8 cellular contexts compared by ENCODE assay signal in genomic region chr17:5438716-5439445, GRCh38. TPM values are rescaled to one million over a fixed set of nuclear protein-coding genes. Genes with fewer than 3 reads are reported as not detected.
DNase-seq lines count a peak whose midpoint lies in the region; ATAC-seq, FAIRE-seq and TF ChIP-seq lines count a peak whose summit lies in the region.

TSS of gene C1QBP (minus strand) at chr17:5439155. CDS start at chr17:5439073, 82 bp downstream.

- no peaks in the 10 kb centered on the region for H3K9me3 ChIP-seq in HUES6 (ENCODE audit: control insufficient read depth, insufficient read depth, low read depth, low read length)
- H3K9me3 ChIP-seq in OCI-LY1 (ENCODE audit: low read length) = no peaks in the 10 kb centered on the region
- no peaks in the 10 kb centered on the region for H3K9me3 ChIP-seq in endothelial cell of umbilical vein (replicated peaks; ENCODE audit: control insufficient read depth, insufficient read depth, low read length)

- H3K79me2 ChIP-seq in OCI-LY1 (ENCODE audit: insufficient read depth, low read length) = peaks cover 20% of the 10 kb centered on the region
- peaks cover 28% of the 10 kb centered on the region for H3K79me2 ChIP-seq in endothelial cell of umbilical vein (ENCODE audit: control insufficient read depth, insufficient read depth, low read length)

- H2AFZ ChIP-seq in OCI-LY1 (ENCODE audit: low read length) (no peak within 1 kb of the TSS), endothelial cell of umbilical vein (ENCODE audit: low read depth, low read length) (peak within 1 kb of the TSS; percentile 73)

- H3K4me2 ChIP-seq in OCI-LY1 (ENCODE audit: low read length) (peak within 1 kb of the TSS; percentile 92), endothelial cell of umbilical vein (ENCODE audit: insufficient read depth, low read length) (peak within 1 kb of the TSS; percentile 97)

- H3K9ac ChIP-seq in HUES6 (ENCODE audit: low read length) = peak within 1 kb of the TSS; percentile 92
- peak within 1 kb of the TSS; percentile 97 for H3K9ac ChIP-seq in OCI-LY1 (ENCODE audit: low read length)
- H3K9ac ChIP-seq in endothelial cell of umbilical vein (replicated peaks; ENCODE audit: extremely low read depth, insufficient read depth, low read length) = peak within 1 kb of the TSS; percentile 64

- TF ChIP-seq CTCF in D721Med (IDR thresholded peaks at IDR 0.05; ENCODE audit: insufficient read depth, missing control alignments) = peak; percentile 60
- peak; percentile 97 for TF ChIP-seq CTCF in OCI-LY1 (IDR thresholded peaks at IDR 0.05; ENCODE audit: low read length)
- TF ChIP-seq CTCF in endothelial cell of umbilical vein (IDR thresholded peaks at IDR 0.05; ENCODE audit: extremely low read depth in 1 of 2, insufficient read depth in 1 of 2, low read depth in 1 of 2, low read length in 2 of 2) = peak; percentile 99

- H4K20me1 ChIP-seq in OCI-LY1 (ENCODE audit: insufficient read depth, low read length) (no peaks in the 10 kb centered on the region), endothelial cell of umbilical vein (replicated peaks; ENCODE audit: control insufficient read depth, extremely low read depth, insufficient read depth, low read length) (no peaks in the 10 kb centered on the region)

- DNase-seq in D721Med (ENCODE audit: insufficient read length, low spot score) = peak; percentile 61
- DNase-seq in activated CD8-positive, alpha-beta memory T cell treated with anti-CD3 and anti-CD28 coated beads, Interleukin-2, amount 50 U/mL, for 4 hours = peak; percentile 93
- peak; percentile 96 for DNase-seq in endothelial cell of umbilical vein (ENCODE audit: low read depth, low spot score)
- peak; percentile 89 for DNase-seq in middle frontal gyrus (ENCODE audit: extremely low spot score, low spot score)
- DNase-seq in stimulated activated CD8-positive, alpha-beta memory T cell treated with anti-CD3 and anti-CD28 coated beads, Interleukin-2, amount 100 ng/mL, for 48 hours (ENCODE audit: low read depth in 2 of 2) = peak; percentile 87 to 91

- peaks cover 59% of the 10 kb centered on the region for H3K36me3 ChIP-seq in HUES6 (ENCODE audit: control insufficient read depth, insufficient read depth, low read length)
- H3K36me3 ChIP-seq in OCI-LY1 (ENCODE audit: insufficient read depth, low read length) = peaks cover 53% of the 10 kb centered on the region
- peaks cover 12 to 17% of the 10 kb centered on the region in 2 experiments for H3K36me3 ChIP-seq in endothelial cell of umbilical vein (ENCODE audit: control insufficient read depth in 2 of 2, extremely low read depth in 1 of 2, insufficient read depth in 2 of 2, low read length in 2 of 2)

- dilution Hi-C loops in endothelial cell of umbilical vein (cut with MboI; ENCODE audit: extremely low pct_ligation_motif_present, low sequenced_read_pairs) = no loop called here

- H3K4me3 ChIP-seq in HUES6 (ENCODE audit: low read depth, low read length) (peak within 1 kb of the TSS; percentile 91), OCI-LY1 (ENCODE audit: low read depth, low read length, poor library complexity, severe bottlenecking) (peak within 1 kb of the TSS; percentile 95), endothelial cell of umbilical vein (replicated peaks in 1 of 3; ENCODE audit: insufficient read depth in 1 of 3, low read depth in 1 of 3, low read length in 3 of 3) (peak within 1 kb of the TSS; percentile 64 to 94 (median 68))

- POLR2A ChIA-PET in endothelial cell of umbilical vein (lab: Charles Lee) = interaction anchor here (0.6 to 1.4 kb wide), 4 partner anchors 20 to 247 kb away, joined by 3 to 9 read pairs (median 4); partner anchors contain the start of genes NUP88 and ZNF594

- H3K9me1 ChIP-seq in endothelial cell of umbilical vein (replicated peaks; ENCODE audit: control insufficient read depth, extremely low read depth, insufficient read depth, low read length) = no peaks in the 10 kb centered on the region

- TSS peak; percentile 55 for BruUV-seq in endothelial cell of umbilical vein (replicated peaks; lab: Mats Ljungman, UMichigan)

- peak; percentile 91 for TF ChIP-seq POLR2A in endothelial cell of umbilical vein (IDR thresholded peaks at IDR 0.05; ENCODE audit: low read depth, low read length)

- CTCF ChIA-PET in endothelial cell of umbilical vein (lab: Charles Lee) = interaction anchor here (0.6 to 3.3 kb wide), 51 partner anchors 9 to 1188 kb away, joined by 3 to 43 read pairs (median 4); partner anchors contain the start of genes DERL2, DHX33, MIS12 and NUP88

- no peaks in the 10 kb centered on the region for H3K27me3 ChIP-seq in HUES6 (ENCODE audit: control insufficient read depth, insufficient read depth, low read length)
- H3K27me3 ChIP-seq in OCI-LY1 (ENCODE audit: insufficient read depth, low read length) = no peaks in the 10 kb centered on the region
- no peaks in the 10 kb centered on the region for H3K27me3 ChIP-seq in endothelial cell of umbilical vein (ENCODE audit: control insufficient read depth in 2 of 2, insufficient read depth in 2 of 2, low read length in 2 of 2)

- H3K4me1 ChIP-seq in HUES6 (ENCODE audit: control insufficient read depth, insufficient read depth, low read length) (peaks cover 11% of the 10 kb centered on the region), OCI-LY1 (ENCODE audit: insufficient read depth, low read length, severe bottlenecking) (peaks cover 27% of the 10 kb centered on the region), endothelial cell of umbilical vein (ENCODE audit: control insufficient read depth, extremely low read depth, insufficient read depth, low read length) (peaks cover 17% of the 10 kb centered on the region)

- FAIRE-seq in D721Med (lab: Jason Lieb, UNC) (no peak), endothelial cell of umbilical vein (lab: Jason Lieb, UNC) (peak; percentile 98)

- 0 out of 2 replicates have a peak, but pooled peaks cover 6% of the 10 kb centered on the region for H3F3A ChIP-seq in OCI-LY1 (ENCODE audit: insufficient read depth, low read length)

- ATAC-seq in GM21381 (IDR thresholded peaks at IDR 0.05; ENCODE audit: unreplicated experiment) = peak; percentile 85

- intact Hi-C loops in endothelial cell of umbilical vein (cut with micrococcal nuclease) = loop anchor here (1.0 to 2.0 kb wide), 4 partner anchors 20 to 242 kb away; partner anchors contain the start of genes DHX33 and NUP88

- H3K9me2 ChIP-seq in OCI-LY1 (ENCODE audit: low read depth, low read length) = no peaks in the 10 kb centered on the region

- peak within 1 kb of the TSS; percentile 91 for H3K27ac ChIP-seq in HUES6 (ENCODE audit: low read depth, low read length)
- peak within 1 kb of the TSS; percentile 61 for H3K27ac ChIP-seq in OCI-LY1 (ENCODE audit: low read depth, low read length, poor library complexity, severe bottlenecking)
- H3K27ac ChIP-seq in endothelial cell of umbilical vein (ENCODE audit: insufficient read depth, low read depth, low read length) = peak within 1 kb of the TSS; percentile 47

TF ChIP-seq in endothelial cell of umbilical vein, 7 proteins besides CTCF, POLR2A, EP300 and RAD21:
- TF ChIP-seq JUN (IDR thresholded peaks at IDR 0.05; ENCODE audit: borderline replicate concordance, insufficient read depth, insufficient read length, low read depth) (no peak), FOS (IDR thresholded peaks at IDR 0.05; ENCODE audit: borderline replicate concordance, insufficient read depth, low read length) (peak; percentile 2), GATA2 (IDR thresholded peaks at IDR 0.05; ENCODE audit: insufficient read depth, insufficient read length, low read depth, low read length) (no peak), POLR2AphosphoS5 (IDR thresholded peaks at IDR 0.05; ENCODE audit: insufficient read depth, low read depth, low read length) (peak; percentile 98), MYC (IDR thresholded peaks at IDR 0.05; ENCODE audit: low read depth, low read length) (peak; percentile 93), MAX (IDR thresholded peaks at IDR 0.05; ENCODE audit: insufficient read depth, insufficient read length) (peak; percentile 61), EZH2 (IDR thresholded peaks at IDR 0.05; ENCODE audit: borderline replicate concordance, low read depth, low read length, severe bottlenecking) (no peak)

RNA-seq across cellular contexts. Expression of gene C1QBP, which starts in this region (rescaled TPM):
- total RNA-seq in endothelial cell of umbilical vein = 201 and 218 TPM in 2 replicates
- polyA plus RNA-seq in endothelial cell of umbilical vein = 110 and 144 TPM in 2 replicates
- polyA plus RNA-seq in endothelial cell of umbilical vein (2011; cell fraction: cytosol; rRNA removed) = 170 and 194 TPM in 2 replicates
- 90.9 and 155 TPM in 2 replicates for polyA plus RNA-seq in endothelial cell of umbilical vein (2011; cell fraction: nucleus; rRNA removed)
- 238 and 364 TPM in 2 replicates for polyA plus RNA-seq in endothelial cell of umbilical vein (2012)
- polyA minus RNA-seq in endothelial cell of umbilical vein = 83.2 and 92.9 TPM in 2 replicates
- polyA minus RNA-seq in endothelial cell of umbilical vein (2011; cell fraction: cytosol; rRNA and poly(A)+ RNA removed) = 250 TPM
- polyA minus RNA-seq in endothelial cell of umbilical vein (2011; cell fraction: nucleus; rRNA and poly(A)+ RNA removed) = 20.0 and 29.6 TPM in 2 replicates

Comparison
In these comparisons a context has a peak if more than half of its experiments do, and no peak if none do; other contexts are left out.
1. Peak in every context shown above with its lines: DNase-seq, ATAC-seq, H3K4me3 ChIP-seq and H3K27ac ChIP-seq.